ENCODE assay signal across 14 cellular contexts in genomic region chr7:26348987-26349809, GRCh38. TPM values are rescaled to one million over a fixed set of nuclear protein-coding genes. Genes with fewer than 3 reads are reported as not detected.
DNase-seq lines count a peak whose midpoint lies in the region; ATAC-seq and TF ChIP-seq lines count a peak whose summit lies in the region.
"Had no signal": no experiment of that assay in that cellular context is flagged by ENCODE, and none has a peak within 500 bp of the region (broad histone marks: within the 10 kb centered on the region; RNA-seq: fewer than 3 reads in every experiment).

No MANE protein-coding gene starts in this region.

- H3K9me3 ChIP-seq in Karpas-422 (ENCODE audit: low read length) = no peaks in the 10 kb centered on the region
- H3K9me3 ChIP-seq: heart left ventricle, lower lobe of right lung had no signal

- peak overlapping the region; percentile 32 for H3K27ac ChIP-seq in Karpas-422 (ENCODE audit: low read length)
- H3K27ac ChIP-seq: heart left ventricle, lower lobe of right lung, neural progenitor cell had no signal

- no peaks in the 10 kb centered on the region for H3K9me3 Mint-ChIP-seq in brain
- H3K9me3 Mint-ChIP-seq: activated T-helper 17 cell treated with anti-CD3 and anti-CD28 coated beads, Interleukin-2, amount 50 U/mL, for 72 hours; CD4-positive, alpha-beta memory T cell; neural progenitor cell; T-helper 1 cell treated with Interleukin-12 subunit alpha and Interleukin-12 subunit beta and Interleukin-4 antibody, amounts not matched to agents 30 μg/mL and 1 μg/mL, for 36 hours had no signal

- peaks cover 27% of the 10 kb centered on the region for H3K36me3 Mint-ChIP-seq in brain

- H3K27ac Mint-ChIP-seq in brain = peak overlapping the region; percentile 27 to 90 (median 76)
- H3K27ac Mint-ChIP-seq: activated T-helper 17 cell treated with anti-CD3 and anti-CD28 coated beads, Interleukin-2, amount 50 U/mL, for 72 hours; CD4-positive, alpha-beta memory T cell; neural progenitor cell; T-helper 1 cell treated with Interleukin-12 subunit alpha and Interleukin-12 subunit beta and Interleukin-4 antibody, amounts not matched to agents 30 μg/mL and 1 μg/mL, for 36 hours had no signal

- H3K9me2 ChIP-seq in Karpas-422 (replicated peaks; ENCODE audit: insufficient read depth, low read length) = no peaks in the 10 kb centered on the region

- peaks cover 40% of the 10 kb centered on the region for H3K4me1 Mint-ChIP-seq in brain
- H3K4me1 Mint-ChIP-seq: activated T-helper 17 cell treated with anti-CD3 and anti-CD28 coated beads, Interleukin-2, amount 50 U/mL, for 72 hours; CD4-positive, alpha-beta memory T cell had no signal

- no peaks in the 10 kb centered on the region for H3K36me3 ChIP-seq in Karpas-422 (ENCODE audit: insufficient read depth, low read length)
- H3K36me3 ChIP-seq: neural progenitor cell had no signal

- H3K79me2 ChIP-seq in Karpas-422 (ENCODE audit: low read length) = no peaks in the 10 kb centered on the region

- peak overlapping the region in 1 of 5 experiments; percentile 53 for H3K4me3 Mint-ChIP-seq in brain
- H3K4me3 Mint-ChIP-seq: activated T-helper 17 cell treated with anti-CD3 and anti-CD28 coated beads, Interleukin-2, amount 50 U/mL, for 72 hours; CD4-positive, alpha-beta memory T cell; neural progenitor cell; T-helper 1 cell treated with Interleukin-12 subunit alpha and Interleukin-12 subunit beta and Interleukin-4 antibody, amounts not matched to agents 30 μg/mL and 1 μg/mL, for 36 hours had no signal

- H3K27me3 ChIP-seq in Karpas-422 (ENCODE audit: low read length) = no peaks in the 10 kb centered on the region
- H3K27me3 ChIP-seq: neural progenitor cell had no signal

- H3K4me1 ChIP-seq in Karpas-422 (ENCODE audit: low read length) = peaks cover 29% of the 10 kb centered on the region
- H3K4me1 ChIP-seq: lower lobe of right lung, neural progenitor cell had no signal

- H4K20me1 ChIP-seq in Karpas-422 (ENCODE audit: insufficient read depth, low read depth, low read length) = no peaks in the 10 kb centered on the region

- no peak for TF ChIP-seq CTCF in brain (conservative IDR thresholded peaks at IDR 0.05)

- H3K4me3 ChIP-seq in Karpas-422 (ENCODE audit: low read length) = 0 out of 2 replicates have a peak overlapping the region, but pooled peaks have one; percentile 28
- H3K4me3 ChIP-seq: heart left ventricle, lower lobe of right lung, neural progenitor cell had no signal

- ATAC-seq in GM21381 (IDR thresholded peaks at IDR 0.05; ENCODE audit: unreplicated experiment) = no peak
- no peak for ATAC-seq in HG02885 (IDR thresholded peaks at IDR 0.05; ENCODE audit: poor library complexity, unreplicated experiment)
- ATAC-seq: activated T-helper 17 cell treated with anti-CD3 and anti-CD28 coated beads, Interleukin-2, amount 50 U/mL, for 72 hours; heart left ventricle had no signal

- H3K27me3 Mint-ChIP-seq in brain = no peaks in the 10 kb centered on the region
- H3K27me3 Mint-ChIP-seq: activated T-helper 17 cell treated with anti-CD3 and anti-CD28 coated beads, Interleukin-2, amount 50 U/mL, for 72 hours; CD4-positive, alpha-beta memory T cell had no signal

- H2AFZ ChIP-seq in Karpas-422 (ENCODE audit: low read length) = no peak overlapping the region
- H2AFZ ChIP-seq: neural progenitor cell had no signal

- peak overlapping the region; percentile 50 for H3K4me2 ChIP-seq in Karpas-422 (ENCODE audit: low read depth, low read length, poor library complexity, severe bottlenecking)
- H3K4me2 ChIP-seq: neural progenitor cell had no signal

- H3K9ac ChIP-seq in Karpas-422 (ENCODE audit: low read length) = no peak overlapping the region
- H3K9ac ChIP-seq: neural progenitor cell had no signal

- peak; percentile 63 for DNase-seq in Karpas-422
- DNase-seq in NCI-H2107 treated with DMSO at 0.1 percent for 48 hours (lab: John Stamatoyannopoulos, UW; ENCODE audit: unreplicated experiment) = peak; percentile 79
- peak; percentile 60 for DNase-seq in retina
- DNase-seq in hypothalamus (lab: John Stamatoyannopoulos, UW) = no peak
- DNase-seq: activated CD4-positive, alpha-beta T cell treated with anti-CD3 and anti-CD28 coated beads for 48 hours; CD4-positive, alpha-beta memory T cell; heart left ventricle; lower lobe of right lung had no signal

RNA-seq across cellular contexts. Expression of gene SNX10, which starts 57.5 kb away (rescaled TPM):
- total RNA-seq in Karpas-422 (2014; rRNA removed; shearing (Covaris generic); ENCODE audit: low replicate concordance) = 4.9 and 24.2 TPM in 2 replicates
- 15.5 TPM for polyA plus RNA-seq in brain (ENCODE audit: insufficient read depth, low read depth, low replicate concordance)

Comparison
In these comparisons a context has a peak if more than half of its experiments do, and no peak if none do; other contexts are left out.
1. DNase-seq: peak in Karpas-422 (single experiment), NCI-H2107 treated with DMSO at 0.1 percent for 48 hours (single experiment) and retina (single experiment); none in hypothalamus (0 of 51).